ENCODE assay signal across 20 cellular contexts in genomic region chr12:53120685-53121525, GRCh38. TPM values are rescaled to one million over a fixed set of nuclear protein-coding genes. Genes with fewer than 3 reads are reported as not detected.
DNase-seq lines count a peak whose midpoint lies in the region; ATAC-seq and TF ChIP-seq lines count a peak whose summit lies in the region.
"Had no signal": no experiment of that assay in that cellular context is flagged by ENCODE, and none has a peak within 500 bp of the region (broad histone marks: within the 10 kb centered on the region; RNA-seq: fewer than 3 reads in every experiment).

No MANE protein-coding gene starts in this region.

- in situ Hi-C loops in Panc1 (cut with HindIII; ENCODE audit: low pct_unique_long_range_greater_than_20kb, low sequenced_read_pairs): no loop called here

- intact Hi-C loops in Panc1 (cut with micrococcal nuclease; ENCODE audit: unreplicated experiment): no loop called here
- intact Hi-C loops in Right ventricle myocardium inferior (cut with DNase I): no loop called here

- no peaks in the 10 kb centered on the region for H3K36me3 ChIP-seq in Panc1 (ENCODE audit: control insufficient read depth, insufficient read depth, low read length)

- H3K36me3 Mint-ChIP-seq in neural crest cell (ENCODE audit: low read depth): no peaks in the 10 kb centered on the region

- BruUV-seq in Panc1 (replicated peaks; lab: Mats Ljungman, UMichigan): no TSS peak

- TF ChIP-seq CTCF in GM10248 (IDR thresholded peaks at IDR 0.05; ENCODE audit: control extremely low read depth, extremely low read depth, low read depth, missing control alignments) (no peak), Panc1 (IDR thresholded peaks at IDR 0.05) (no peak), neural crest cell (conservative IDR thresholded peaks at IDR 0.05) (no peak)

- no peaks in the 10 kb centered on the region for H3K27me3 ChIP-seq in Panc1 (ENCODE audit: control insufficient read depth, insufficient read depth, low read length)

- H3K27ac ChIP-seq in Panc1 (ENCODE audit: low read length): no peak overlapping the region

- no peaks in the 10 kb centered on the region for H3K27me3 Mint-ChIP-seq in neural crest cell (ENCODE audit: low read depth)
- H3K27me3 Mint-ChIP-seq: CD4-positive, alpha-beta T cell had no signal

- H3K4me1 Mint-ChIP-seq in neural crest cell: no peaks in the 10 kb centered on the region
- H3K4me1 Mint-ChIP-seq: B cell had no signal

- peak; percentile 8 for DNase-seq in GM10248 (ENCODE audit: extremely low spot score)
- DNase-seq in Panc1 (ENCODE audit: low read depth, low spot score): no peak
- DNase-seq in neural crest cell (ENCODE audit: low read depth, low spot score): no peak
- DNase-seq in Right ventricle myocardium inferior (ENCODE audit: missing footprints): no peak
- DNase-seq in NCI-H226: no peak
- DNase-seq: ACHN; CD4-positive, alpha-beta T cell; DMS79; Karpas-422; MM.1S; NCI-H1105; NCI-H187; NCI-H446 treated with DMSO at 0.1 percent for 48 hours; NCI-H774; SHP77 had no signal

- H3K9me3 ChIP-seq in Panc1 (ENCODE audit: control insufficient read depth, insufficient read depth, low read depth, low read length): no peaks in the 10 kb centered on the region

- CTCF ChIA-PET in GM10248 (lab: Yijun Ruan, JAX): interaction anchor here (1.2 kb wide), 1 partner anchor 55 kb away, joined by 3 read pairs; no protein-coding TSS in a partner anchor
- CTCF ChIA-PET in Panc1 (lab: Charles Lee): no interaction called here

- POLR2A ChIA-PET in GM10248 (lab: Yijun Ruan, JAX): no interaction called here
- POLR2A ChIA-PET in Panc1 (lab: Charles Lee): interaction anchor here (0.7 kb wide), 1 partner anchor 20 kb away, joined by 9 read pairs; no protein-coding TSS in a partner anchor

- no peak overlapping the region for H3K4me3 Mint-ChIP-seq in neural crest cell
- H3K4me3 Mint-ChIP-seq: B cell; CD4-positive, alpha-beta T cell had no signal

- 0 out of 2 replicates have a peak, but pooled peaks have one; percentile 35 for ATAC-seq in Panc1
- no peak for ATAC-seq in Right ventricle myocardium inferior
- ATAC-seq in GM18517 (IDR thresholded peaks at IDR 0.05; ENCODE audit: unreplicated experiment): no peak
- ATAC-seq: SK-N-SH treated with all-trans-retinoic acid at 6 μM for 48 hours had no signal

- peak overlapping the region; percentile 4 for H3K27ac Mint-ChIP-seq in neural crest cell (ENCODE audit: unreplicated experiment)
- H3K27ac Mint-ChIP-seq: B cell; CD4-positive, alpha-beta T cell had no signal

- H3K9me3 Mint-ChIP-seq in neural crest cell: peaks cover 3% of the 10 kb centered on the region
- H3K9me3 Mint-ChIP-seq: CD4-positive, alpha-beta T cell had no signal

- H3K4me3 ChIP-seq in Panc1 (ENCODE audit: low read depth in 2 of 2, low read length in 2 of 2): no peak overlapping the region

- H3K4me1 ChIP-seq in Panc1 (ENCODE audit: control insufficient read depth, insufficient read depth, low read length): no peaks in the 10 kb centered on the region

RNA-seq across cellular contexts. Expression of gene SOAT2, which starts 17.6 kb away (rescaled TPM):
- total RNA-seq in Panc1 (2021; ENCODE audit: unreplicated experiment) (not detected), neural crest cell (not detected in 2 replicates), Right ventricle myocardium inferior (not detected)
- not detected for polyA plus RNA-seq in Panc1 (2012; ENCODE audit: insufficient read length)
- total RNA-seq: B cell, G401, H1 had no signal

RNA-seq across cellular contexts. Expression of gene IGFBP6, which starts 23.4 kb away (rescaled TPM):
- total RNA-seq in Panc1 (2021; ENCODE audit: unreplicated experiment): 4.7 TPM
- 3.7 TPM for polyA plus RNA-seq in Panc1 (2012; ENCODE audit: insufficient read length)
- total RNA-seq in neural crest cell: 0.72 and 0.73 TPM in 2 replicates
- total RNA-seq in Right ventricle myocardium inferior: 54.3 TPM
- total RNA-seq: B cell had no signal

RNA-seq across cellular contexts. Expression of gene SPRYD3, which starts 41.7 kb away (rescaled TPM):
- total RNA-seq in Panc1 (2021; ENCODE audit: unreplicated experiment) (25.0 TPM), neural crest cell (8.8 and 11.2 TPM in 2 replicates), Right ventricle myocardium inferior (41.0 TPM)
- 28.5 TPM for polyA plus RNA-seq in Panc1 (2012; ENCODE audit: insufficient read length)

RNA-seq across cellular contexts. Expression of gene ZNF740, which starts 59.6 kb away (rescaled TPM):
- total RNA-seq in Panc1 (2021; ENCODE audit: unreplicated experiment) (46.8 TPM), neural crest cell (52.7 and 59.6 TPM in 2 replicates), Right ventricle myocardium inferior (31.5 TPM)
- polyA plus RNA-seq in Panc1 (2012; ENCODE audit: insufficient read length): 29.9 TPM

RNA-seq across cellular contexts. Expression of gene CSAD, which starts 59.8 kb away (rescaled TPM):
- total RNA-seq in Panc1 (2021; ENCODE audit: unreplicated experiment) (15.4 TPM), neural crest cell (22.1 and 26.5 TPM in 2 replicates), Right ventricle myocardium inferior (10.8 TPM)
- 12.5 TPM for polyA plus RNA-seq in Panc1 (2012; ENCODE audit: insufficient read length)
